ENCODE assay signal across 24 cellular contexts in genomic region chr2:68514316-68514929, GRCh38. TPM values are rescaled to one million over a fixed set of nuclear protein-coding genes. Genes with fewer than 3 reads are reported as not detected.
DNase-seq lines count a peak whose midpoint lies in the region; ATAC-seq and TF ChIP-seq lines count a peak whose summit lies in the region.
"Had no signal": no experiment of that assay in that cellular context is flagged by ENCODE, and none has a peak within 500 bp of the region (broad histone marks: within the 10 kb centered on the region; RNA-seq: fewer than 3 reads in every experiment).

No MANE protein-coding gene starts in this region.

- intact Hi-C loops in left colon (cut with DNase I, micrococcal nuclease) = no loop called here

- H3K4me1 Mint-ChIP-seq in nephron progenitor cell = no peaks in the 10 kb centered on the region
- H3K4me1 Mint-ChIP-seq: CD8-positive, alpha-beta memory T cell; GM23338; H9 had no signal

- H3K4me1 ChIP-seq in Karpas-422 (ENCODE audit: low read length) (peaks cover 29% of the 10 kb centered on the region), liver (ENCODE audit: control insufficient read depth in 4 of 4, insufficient read depth in 4 of 4, low read length in 3 of 4) (no peaks in the 10 kb centered on the region)
- H3K4me1 ChIP-seq: A549, BE2C had no signal

- no peak overlapping the region for H3K9ac ChIP-seq in Karpas-422 (ENCODE audit: low read length)
- no peak overlapping the region for H3K9ac ChIP-seq in liver (ENCODE audit: low read depth in 1 of 2, low read length in 2 of 2)
- H3K9ac ChIP-seq: BLaER1 treated with 17β-estradiol and CSF1 and Interleukin-3, amounts not matched to agents 10 nM and 100 nM had no signal

- no peak overlapping the region for H3K4me2 ChIP-seq in Karpas-422 (ENCODE audit: low read depth, low read length, poor library complexity, severe bottlenecking)
- H3K4me2 ChIP-seq: A549; BLaER1 treated with 17β-estradiol and CSF1 and Interleukin-3, amounts not matched to agents 10 nM and 100 nM; GM23338 had no signal

- H3K36me3 ChIP-seq in Karpas-422 (ENCODE audit: insufficient read depth, low read length) (no peaks in the 10 kb centered on the region), liver (ENCODE audit: control insufficient read depth in 4 of 4, insufficient read depth in 3 of 4, low read depth in 1 of 4, low read length in 3 of 4) (no peaks in the 10 kb centered on the region)
- H3K36me3 ChIP-seq: BE2C had no signal

- H3K27me3 ChIP-seq in Karpas-422 (ENCODE audit: low read length) = no peaks in the 10 kb centered on the region
- no peaks in the 10 kb centered on the region for H3K27me3 ChIP-seq in liver (ENCODE audit: control insufficient read depth in 4 of 4, insufficient read depth in 4 of 4, low read length in 3 of 4)
- H3K27me3 ChIP-seq: BE2C; BLaER1 treated with 17β-estradiol and CSF1 and Interleukin-3, amounts not matched to agents 10 nM and 100 nM had no signal

- no peaks in the 10 kb centered on the region for H3K79me2 ChIP-seq in Karpas-422 (ENCODE audit: low read length)

- no peak overlapping the region for H3K4me3 Mint-ChIP-seq in nephron progenitor cell
- H3K4me3 Mint-ChIP-seq: CD14-positive monocyte; CD4-positive, alpha-beta T cell; GM23338; H9 had no signal

- TF ChIP-seq RAD21 in liver (IDR thresholded peaks at IDR 0.05) = no peak

- 39% methylated on average over 2 of the region's 2 CpGs for WGBS in liver

- DNase-seq in Karpas-422 (no peak), left colon (no peak), nephron progenitor cell (no peak), coronary artery (ENCODE audit: low spot score) (no peak), RPMI8226 (no peak), NCI-H1092 treated with DMSO at 0.1 percent for 48 hours (lab: John Stamatoyannopoulos, UW) (no peak)
- DNase-seq: ACHN; AML-193; BE2C; Calu3; CD4-positive, alpha-beta T cell; CD8-positive, alpha-beta memory T cell; COR-L47; DMS153; DND-41; H9 had no signal

- TF ChIP-seq CTCF in liver (IDR thresholded peaks at IDR 0.05; ENCODE audit: low read depth, low read length, missing input control) (no peak), nephron progenitor cell (IDR thresholded peaks at IDR 0.05) (no peak), coronary artery (IDR thresholded peaks at IDR 0.05) (no peak)

- no peaks in the 10 kb centered on the region for H3K9me3 Mint-ChIP-seq in nephron progenitor cell
- H3K9me3 Mint-ChIP-seq: GM23338, H9 had no signal

- H3K36me3 Mint-ChIP-seq in nephron progenitor cell (ENCODE audit: low read depth) = no peaks in the 10 kb centered on the region

- H3K9me2 ChIP-seq in Karpas-422 (replicated peaks; ENCODE audit: insufficient read depth, low read length) = no peaks in the 10 kb centered on the region

- peak; percentile 64 for ATAC-seq in left colon
- no peak for ATAC-seq in GM19023 (IDR thresholded peaks at IDR 0.05; ENCODE audit: unreplicated experiment)
- ATAC-seq: A549, GM23338, HCT116 had no signal

- H3K4me3 ChIP-seq in Karpas-422 (ENCODE audit: low read length) (no peak overlapping the region), liver (ENCODE audit: low read depth in 1 of 3, low read length in 3 of 3) (no peak overlapping the region), coronary artery (no peak overlapping the region)
- H3K4me3 ChIP-seq: A549; BLaER1 treated with 17β-estradiol and CSF1 and Interleukin-3, amounts not matched to agents 10 nM and 100 nM; GM23338 had no signal

- H3K27ac ChIP-seq in Karpas-422 (ENCODE audit: low read length) (peak overlapping the region; percentile 84; the same call in 1 of the 2 replicates), liver (ENCODE audit: low read depth in 1 of 2, low read length in 2 of 2) (peak overlapping the region in 1 of 2 donors; percentile 41), coronary artery (no peak overlapping the region)
- H3K27ac ChIP-seq: 22Rv1; A549; BLaER1 treated with 17β-estradiol and CSF1 and Interleukin-3, amounts not matched to agents 10 nM and 100 nM had no signal

- no peaks in the 10 kb centered on the region for H4K20me1 ChIP-seq in Karpas-422 (ENCODE audit: insufficient read depth, low read depth, low read length)
- H4K20me1 ChIP-seq: BLaER1 treated with 17β-estradiol and CSF1 and Interleukin-3, amounts not matched to agents 10 nM and 100 nM had no signal

- H3K9me3 ChIP-seq in Karpas-422 (ENCODE audit: low read length) (no peaks in the 10 kb centered on the region), liver (ENCODE audit: control insufficient read depth in 4 of 4, low read length in 3 of 4) (no peaks in the 10 kb centered on the region)
- H3K9me3 ChIP-seq: A549, BE2C had no signal

- H3K27ac Mint-ChIP-seq in nephron progenitor cell = peak overlapping the region; percentile 9
- H3K27ac Mint-ChIP-seq: CD14-positive monocyte; CD4-positive, alpha-beta T cell; CD8-positive, alpha-beta memory T cell; GM23338 had no signal

- no peak overlapping the region for H2AFZ ChIP-seq in Karpas-422 (ENCODE audit: low read length)
- H2AFZ ChIP-seq: GM23338 had no signal

- H3K27me3 Mint-ChIP-seq in nephron progenitor cell (ENCODE audit: low read depth, poor library complexity) = no peaks in the 10 kb centered on the region
- H3K27me3 Mint-ChIP-seq: CD4-positive, alpha-beta T cell; CD8-positive, alpha-beta memory T cell had no signal

TF ChIP-seq in liver, 16 proteins besides CTCF, POLR2A, EP300 and RAD21:
- TF ChIP-seq, protein P1, sequence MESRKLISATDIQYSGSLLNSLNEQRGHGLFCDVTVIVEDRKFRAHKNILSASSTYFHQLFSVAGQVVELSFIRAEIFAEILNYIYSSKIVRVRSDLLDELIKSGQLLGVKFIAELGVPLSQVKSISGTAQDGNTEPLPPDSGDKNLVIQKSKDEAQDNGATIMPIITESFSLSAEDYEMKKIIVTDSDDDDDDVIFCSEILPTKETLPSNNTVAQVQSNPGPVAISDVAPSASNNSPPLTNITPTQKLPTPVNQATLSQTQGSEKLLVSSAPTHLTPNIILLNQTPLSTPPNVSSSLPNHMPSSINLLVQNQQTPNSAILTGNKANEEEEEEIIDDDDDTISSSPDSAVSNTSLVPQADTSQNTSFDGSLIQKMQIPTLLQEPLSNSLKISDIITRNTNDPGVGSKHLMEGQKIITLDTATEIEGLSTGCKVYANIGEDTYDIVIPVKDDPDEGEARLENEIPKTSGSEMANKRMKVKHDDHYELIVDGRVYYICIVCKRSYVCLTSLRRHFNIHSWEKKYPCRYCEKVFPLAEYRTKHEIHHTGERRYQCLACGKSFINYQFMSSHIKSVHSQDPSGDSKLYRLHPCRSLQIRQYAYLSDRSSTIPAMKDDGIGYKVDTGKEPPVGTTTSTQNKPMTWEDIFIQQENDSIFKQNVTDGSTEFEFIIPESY (IDR thresholded peaks at IDR 0.05) = peak; percentile 42
- peak in 1 of 2 donors; percentile 28 for TF ChIP-seq HNF4A (conservative IDR thresholded peaks at IDR 0.05)
- peak in 1 of 2 donors; percentile 38 for TF ChIP-seq RXRA (IDR thresholded peaks at IDR 0.05)
- peak; percentile 16 for TF ChIP-seq REST (IDR thresholded peaks at IDR 0.05)
- TF ChIP-seq SP1 (IDR thresholded peaks at IDR 0.05) = no peak
- no peak for TF ChIP-seq TAF1 (conservative IDR thresholded peaks at IDR 0.05)
- no peak for TF ChIP-seq HNF4G (IDR thresholded peaks at IDR 0.05)
- TF ChIP-seq YY1 (IDR thresholded peaks at IDR 0.05) = peak; percentile 74

RNA-seq across cellular contexts. Expression of gene APLF, which starts 47.0 kb away (rescaled TPM):
- total RNA-seq in Karpas-422 (2014; rRNA removed; shearing (Covaris generic); ENCODE audit: low replicate concordance) = 2.5 and 5.3 TPM in 2 replicates
- total RNA-seq in left colon (1 to 10 TPM; 1.3 to 3.4 TPM), liver (1 to 10 TPM; 1.4 to 3.8 TPM)
- polyA plus RNA-seq in liver = under 1 TPM; 0.18 to 0.58 TPM

RNA-seq across cellular contexts. Expression of gene FBXO48, which starts 47.3 kb away (rescaled TPM):
- 0.61 and 1.7 TPM in 2 replicates for total RNA-seq in Karpas-422 (2014; rRNA removed; shearing (Covaris generic); ENCODE audit: low replicate concordance)
- total RNA-seq in left colon (1 to 10 TPM; 1.5 to 2.1 TPM), liver (under 1 TPM; 0.75 TPM)
- polyA plus RNA-seq in liver = 1 to 10 TPM in 1 of 2 donors, under 1 TPM in 1; 0.45 to 1.0 TPM
